In the genomic region with DNA sequence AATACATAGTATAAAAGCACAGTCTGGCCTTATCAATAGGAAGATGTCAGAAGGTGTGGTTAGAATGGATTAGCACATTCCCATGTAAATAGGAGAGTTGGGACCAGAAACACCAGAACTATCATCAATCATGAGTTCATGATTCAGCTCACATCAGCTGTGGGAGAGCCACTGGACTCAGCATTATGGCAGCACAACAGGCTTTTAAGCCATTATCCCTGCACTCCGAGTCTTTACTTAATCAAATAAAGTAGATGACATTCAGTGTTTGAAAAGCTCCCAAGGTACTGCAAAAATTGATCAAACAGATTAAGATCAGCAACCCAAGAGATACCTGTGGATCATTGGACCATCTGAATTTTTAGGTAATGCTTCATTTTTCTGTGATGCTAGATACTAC, we compare ENCODE assay signal across 28 cellular contexts.
"Had no signal": no experiment of that assay in that cellular context is flagged by ENCODE, and none has a peak within 500 bp of the region (broad histone marks: within the 10 kb centered on the region; RNA-seq: fewer than 3 reads in every experiment).

No MANE protein-coding gene starts in this region.

- H3K4me1 ChIP-seq: adrenal gland, body of pancreas, esophagus squamous epithelium, gastroesophageal sphincter, heart right ventricle had no signal

- H3K27me3 ChIP-seq: adrenal gland, body of pancreas, esophagus squamous epithelium, gastroesophageal sphincter, heart right ventricle had no signal

- H3K27ac ChIP-seq: adrenal gland, body of pancreas, epithelial cell of prostate, esophagus squamous epithelium, gastroesophageal sphincter, heart right ventricle had no signal

- DNase-seq: activated CD4-positive, alpha-beta T cell treated with anti-CD3 and anti-CD28 coated beads for 1 hour; activated CD4-positive, alpha-beta T cell treated with anti-CD3 and anti-CD28 coated beads for 4 hours; activated CD4-positive, alpha-beta T cell treated with anti-CD3 and anti-CD28 coated beads, Interleukin-2, amount 50 U/mL, for 1 hour; activated CD4-positive, alpha-beta T cell treated with anti-CD3 and anti-CD28 coated beads, Interleukin-2, amount 50 U/mL, for 48 hours; activated CD8-positive, alpha-beta T cell treated with anti-CD3 and anti-CD28 coated beads, Interleukin-2, amount 10 ng/mL, durations not matched to agents 7 days and 5 days; activated effector memory CD4-positive, alpha-beta T cell treated with anti-CD3 and anti-CD28 coated beads, Interleukin-2, amount 50 U/mL, for 16 hours; activated naive CD4-positive, alpha-beta T cell treated with anti-CD3 and anti-CD28 coated beads for 36 hours; activated naive CD8-positive, alpha-beta T cell treated with anti-CD3 and anti-CD28 coated beads for 36 hours; activated naive CD8-positive, alpha-beta T cell treated with anti-CD3 and anti-CD28 coated beads, Interleukin-2, amount 50 U/mL, for 24 hours; activated T-cell treated with anti-CD3 and anti-CD28 coated beads, Interleukin-2, amount 50 U/mL, for 48 hours; adrenal gland; amygdala; aorta; body of pancreas; caudate nucleus; cortex of kidney; dermis blood vessel endothelial cell; effector CD4-positive, alpha-beta T cell; effector memory CD8-positive, alpha-beta T cell; esophagus squamous epithelium; foreskin melanocyte; heart right ventricle; T-helper 2 cell had no signal

- H3K27ac Mint-ChIP-seq: activated CD8-positive, alpha-beta T cell treated with anti-CD3 and anti-CD28 coated beads, Interleukin-2, amount 10 ng/mL, durations not matched to agents 7 days and 5 days; activated naive CD4-positive, alpha-beta T cell treated with anti-CD3 and anti-CD28 coated beads for 36 hours; activated naive CD4-positive, alpha-beta T cell treated with anti-CD3 and anti-CD28 coated beads, Interleukin-2, amount 50 U/mL, for 24 hours; activated naive CD8-positive, alpha-beta T cell treated with anti-CD3 and anti-CD28 coated beads for 36 hours; activated naive CD8-positive, alpha-beta T cell treated with anti-CD3 and anti-CD28 coated beads, Interleukin-2, amount 50 U/mL, for 24 hours; activated T-helper 1 cell treated with anti-CD3 and anti-CD28 coated beads, Interleukin-12 subunit alpha, Interleukin-12 subunit beta, Interleukin-2, Interleukin-4 antibody, amounts not matched to agents 30 ng/mL and 10 ng/mL and 1 ng/mL, durations not matched to agents 14 hours and 24 hours and 36 hours; activated T-helper 2 cell treated with anti-CD3 and anti-CD28 coated beads, Interferon-gamma antibody, Interleukin-2, Interleukin-4, amounts not matched to agents 10 μg/mL and 5 μg/mL and 100 μg/mL, durations not matched to agents 14 hours and 24 hours and 36 hours had no signal

- ATAC-seq: activated CD8-positive, alpha-beta T cell treated with anti-CD3 and anti-CD28 coated beads, Interleukin-2, amount 10 ng/mL, durations not matched to agents 7 days and 5 days; activated naive CD8-positive, alpha-beta T cell treated with anti-CD3 and anti-CD28 coated beads, Interleukin-2, amount 50 U/mL, for 24 hours; body of pancreas; effector memory CD8-positive, alpha-beta T cell; gastroesophageal sphincter; heart right ventricle had no signal

- H3K9me3 Mint-ChIP-seq: activated naive CD4-positive, alpha-beta T cell treated with anti-CD3 and anti-CD28 coated beads for 36 hours; activated naive CD4-positive, alpha-beta T cell treated with anti-CD3 and anti-CD28 coated beads, Interleukin-2, amount 50 U/mL, for 24 hours; activated naive CD8-positive, alpha-beta T cell treated with anti-CD3 and anti-CD28 coated beads for 36 hours; activated naive CD8-positive, alpha-beta T cell treated with anti-CD3 and anti-CD28 coated beads, Interleukin-2, amount 50 U/mL, for 24 hours; activated T-helper 1 cell treated with anti-CD3 and anti-CD28 coated beads, Interleukin-12 subunit alpha, Interleukin-12 subunit beta, Interleukin-2, Interleukin-4 antibody, amounts not matched to agents 30 ng/mL and 10 ng/mL and 1 ng/mL, durations not matched to agents 14 hours and 24 hours and 36 hours; activated T-helper 2 cell treated with anti-CD3 and anti-CD28 coated beads, Interferon-gamma antibody, Interleukin-2, Interleukin-4, amounts not matched to agents 10 μg/mL and 5 μg/mL and 100 μg/mL, durations not matched to agents 14 hours and 24 hours and 36 hours; effector memory CD8-positive, alpha-beta T cell had no signal

- H3K4me3 Mint-ChIP-seq: activated CD8-positive, alpha-beta T cell treated with anti-CD3 and anti-CD28 coated beads, Interleukin-2, amount 10 ng/mL, durations not matched to agents 7 days and 5 days; activated naive CD4-positive, alpha-beta T cell treated with anti-CD3 and anti-CD28 coated beads for 36 hours; activated naive CD4-positive, alpha-beta T cell treated with anti-CD3 and anti-CD28 coated beads, Interleukin-2, amount 50 U/mL, for 24 hours; activated naive CD8-positive, alpha-beta T cell treated with anti-CD3 and anti-CD28 coated beads for 36 hours; activated naive CD8-positive, alpha-beta T cell treated with anti-CD3 and anti-CD28 coated beads, Interleukin-2, amount 50 U/mL, for 24 hours; activated T-helper 1 cell treated with anti-CD3 and anti-CD28 coated beads, Interleukin-12 subunit alpha, Interleukin-12 subunit beta, Interleukin-2, Interleukin-4 antibody, amounts not matched to agents 30 ng/mL and 10 ng/mL and 1 ng/mL, durations not matched to agents 14 hours and 24 hours and 36 hours; effector memory CD8-positive, alpha-beta T cell had no signal

- H3K4me3 ChIP-seq: adrenal gland, body of pancreas, esophagus squamous epithelium, gastroesophageal sphincter, heart right ventricle had no signal

- H3K27me3 Mint-ChIP-seq: activated naive CD4-positive, alpha-beta T cell treated with anti-CD3 and anti-CD28 coated beads, Interleukin-2, amount 50 U/mL, for 24 hours; activated naive CD8-positive, alpha-beta T cell treated with anti-CD3 and anti-CD28 coated beads for 36 hours; activated naive CD8-positive, alpha-beta T cell treated with anti-CD3 and anti-CD28 coated beads, Interleukin-2, amount 50 U/mL, for 24 hours; effector memory CD8-positive, alpha-beta T cell had no signal
